ENCODE assay signal across 16 cellular contexts in genomic region chr19:4841366-4841704, GRCh38. TPM values are rescaled to one million over a fixed set of nuclear protein-coding genes. Genes with fewer than 3 reads are reported as not detected.
DNase-seq lines count a peak whose midpoint lies in the region; ATAC-seq and TF ChIP-seq lines count a peak whose summit lies in the region.
"Had no signal": no experiment of that assay in that cellular context is flagged by ENCODE, and none has a peak within 500 bp of the region (broad histone marks: within the 10 kb centered on the region; RNA-seq: fewer than 3 reads in every experiment).

No MANE protein-coding gene starts in this region.

- peaks cover 44% of the 10 kb centered on the region for H3K36me3 Mint-ChIP-seq in activated T-cell treated with anti-CD3 and anti-CD28 coated beads, Interleukin-2, amount 50 U/mL, for 24 hours (ENCODE audit: low read depth)
- H3K36me3 Mint-ChIP-seq in HFFc6 (ENCODE audit: low read depth): peaks cover 55% of the 10 kb centered on the region
- peaks cover 75% of the 10 kb centered on the region for H3K36me3 Mint-ChIP-seq in activated T-helper 17 cell treated with anti-CD3 and anti-CD28 coated beads, Interleukin-2, amount 50 U/mL, for 72 hours (ENCODE audit: low read depth)

- H3K4me2 ChIP-seq in osteoblast (ENCODE audit: insufficient read depth, low read length) (no peak overlapping the region), MM.1S (ENCODE audit: low read depth, low read length) (no peak overlapping the region)

- no peaks in the 10 kb centered on the region for H3K27me3 Mint-ChIP-seq in activated T-cell treated with anti-CD3 and anti-CD28 coated beads, Interleukin-2, amount 50 U/mL, for 24 hours
- H3K27me3 Mint-ChIP-seq in HFFc6 (ENCODE audit: insufficient read depth): peaks cover 8% of the 10 kb centered on the region
- H3K27me3 Mint-ChIP-seq in activated T-helper 17 cell treated with anti-CD3 and anti-CD28 coated beads, Interleukin-2, amount 50 U/mL, for 72 hours: no peaks in the 10 kb centered on the region

- H3K9me2 ChIP-seq in MM.1S (replicated peaks; ENCODE audit: insufficient read depth, low read length): no peaks in the 10 kb centered on the region

- peaks cover 6% of the 10 kb centered on the region for H4K20me1 ChIP-seq in osteoblast (ENCODE audit: insufficient read depth, low read length)
- H4K20me1 ChIP-seq in MM.1S (ENCODE audit: insufficient read depth, low read length): no peaks in the 10 kb centered on the region

- H3K4me3 ChIP-seq in osteoblast (ENCODE audit: insufficient read depth, low read length) (no peak overlapping the region), colonic mucosa (no peak overlapping the region), MM.1S (ENCODE audit: low read length) (no peak overlapping the region)
- H3K4me3 ChIP-seq: HAP-1, uterus had no signal

- ATAC-seq in activated T-helper 17 cell treated with anti-CD3 and anti-CD28 coated beads, Interleukin-2, amount 50 U/mL, for 72 hours (replicated peaks): peak; percentile 5
- ATAC-seq: WTC11 had no signal

- H3K36me3 ChIP-seq in osteoblast (ENCODE audit: insufficient read depth, low read length): peaks cover 70% of the 10 kb centered on the region
- no peaks in the 10 kb centered on the region for H3K36me3 ChIP-seq in colonic mucosa
- H3K36me3 ChIP-seq in MM.1S (replicated peaks; ENCODE audit: insufficient read depth, low read length): no peaks in the 10 kb centered on the region
- H3K36me3 ChIP-seq: uterus had no signal

- H3K9ac ChIP-seq in colonic mucosa (ENCODE audit: low read depth in 2 of 2, low read length in 2 of 2) (no peak overlapping the region), MM.1S (ENCODE audit: low read length) (no peak overlapping the region)
- H3K9ac ChIP-seq: parathyroid adenoma had no signal

- H3K4me3 Mint-ChIP-seq in activated T-cell treated with anti-CD3 and anti-CD28 coated beads, Interleukin-2, amount 50 U/mL, for 24 hours: peak overlapping the region; percentile 5
- no peak overlapping the region for H3K4me3 Mint-ChIP-seq in HFFc6
- H3K4me3 Mint-ChIP-seq in activated T-helper 17 cell treated with anti-CD3 and anti-CD28 coated beads, Interleukin-2, amount 50 U/mL, for 72 hours: peak overlapping the region; percentile 79
- H3K4me3 Mint-ChIP-seq: WTC11 had no signal

- no peak for TF ChIP-seq CTCF in HFFc6 (IDR thresholded peaks at IDR 0.05)
- no peak for TF ChIP-seq CTCF in osteoblast (IDR thresholded peaks at IDR 0.05; ENCODE audit: extremely low read depth, low read depth, low read length)
- no peak for TF ChIP-seq CTCF in colonic mucosa (IDR thresholded peaks at IDR 0.05)
- no peak for TF ChIP-seq CTCF in MM.1S (IDR thresholded peaks at IDR 0.05; ENCODE audit: low read length)

- H3F3A ChIP-seq in MM.1S (ENCODE audit: insufficient read depth, low read length): no peaks in the 10 kb centered on the region

- intact Hi-C loops in colonic mucosa (cut with DNase I): no loop called here

- H3K27ac Mint-ChIP-seq in activated T-cell treated with anti-CD3 and anti-CD28 coated beads, Interleukin-2, amount 50 U/mL, for 24 hours: peak overlapping the region; percentile 88
- peak overlapping the region; percentile 37 for H3K27ac Mint-ChIP-seq in HFFc6
- H3K27ac Mint-ChIP-seq in activated T-helper 17 cell treated with anti-CD3 and anti-CD28 coated beads, Interleukin-2, amount 50 U/mL, for 72 hours: peak overlapping the region; percentile 98
- H3K27ac Mint-ChIP-seq: WTC11 had no signal

- H3K9me3 ChIP-seq in osteoblast (ENCODE audit: low read depth, low read length) (no peaks in the 10 kb centered on the region), colonic mucosa (no peaks in the 10 kb centered on the region), MM.1S (replicated peaks; ENCODE audit: insufficient read depth, low read length) (no peaks in the 10 kb centered on the region)
- H3K9me3 ChIP-seq: HAP-1, uterus had no signal

- no peaks in the 10 kb centered on the region for H3K27me3 ChIP-seq in osteoblast (ENCODE audit: insufficient read depth, low read length)
- no peaks in the 10 kb centered on the region for H3K27me3 ChIP-seq in colonic mucosa
- H3K27me3 ChIP-seq in MM.1S (replicated peaks; ENCODE audit: insufficient read depth, low read length): no peaks in the 10 kb centered on the region
- H3K27me3 ChIP-seq: uterus had no signal

- DNase-seq in activated T-cell treated with anti-CD3 and anti-CD28 coated beads, Interleukin-2, amount 50 U/mL, for 24 hours: no peak
- DNase-seq in activated T-cell treated with anti-CD3 and anti-CD28 coated beads for 4 hours (no peak), HFFc6 (no peak), osteoblast (ENCODE audit: insufficient read length, low spot score, missing footprints) (no peak), colonic mucosa (no peak), MM.1S (no peak), GF-D8 (lab: John Stamatoyannopoulos, UW) (no peak)
- DNase-seq: central memory CD4-positive, alpha-beta T cell; NCI-H1048; NCI-H2029 treated with DMSO at 0.1 percent for 48 hours; NCI-H446 treated with DMSO at 0.1 percent for 48 hours; uterus had no signal

- H3K27ac ChIP-seq in osteoblast (ENCODE audit: low read depth, low read length): peak overlapping the region; percentile 78
- no peak overlapping the region for H3K27ac ChIP-seq in colonic mucosa
- H3K27ac ChIP-seq in MM.1S (ENCODE audit: low read length): no peak overlapping the region
- H3K27ac ChIP-seq: parathyroid adenoma, uterus had no signal

- no peaks in the 10 kb centered on the region for H3K9me3 Mint-ChIP-seq in activated T-cell treated with anti-CD3 and anti-CD28 coated beads, Interleukin-2, amount 50 U/mL, for 24 hours
- H3K9me3 Mint-ChIP-seq in HFFc6: no peaks in the 10 kb centered on the region
- no peaks in the 10 kb centered on the region for H3K9me3 Mint-ChIP-seq in activated T-helper 17 cell treated with anti-CD3 and anti-CD28 coated beads, Interleukin-2, amount 50 U/mL, for 72 hours
- H3K9me3 Mint-ChIP-seq: WTC11 had no signal

- H3K4me1 ChIP-seq in osteoblast (ENCODE audit: insufficient read depth, low read length) (peaks cover 9% of the 10 kb centered on the region), colonic mucosa (no peaks in the 10 kb centered on the region), MM.1S (ENCODE audit: low read length) (no peaks in the 10 kb centered on the region)
- H3K4me1 ChIP-seq: HAP-1, parathyroid adenoma, uterus had no signal

- H3K4me1 Mint-ChIP-seq in activated T-cell treated with anti-CD3 and anti-CD28 coated beads, Interleukin-2, amount 50 U/mL, for 24 hours (ENCODE audit: low read depth): peaks cover 15% of the 10 kb centered on the region
- H3K4me1 Mint-ChIP-seq in HFFc6 (ENCODE audit: low read depth): peaks cover 10% of the 10 kb centered on the region
- H3K4me1 Mint-ChIP-seq in activated T-helper 17 cell treated with anti-CD3 and anti-CD28 coated beads, Interleukin-2, amount 50 U/mL, for 72 hours: peaks cover 11% of the 10 kb centered on the region
- H3K4me1 Mint-ChIP-seq: WTC11 had no signal

- no peak overlapping the region for H2AFZ ChIP-seq in osteoblast (ENCODE audit: low read length)
- no peak overlapping the region for H2AFZ ChIP-seq in MM.1S (ENCODE audit: low read length)
- H2AFZ ChIP-seq: parathyroid adenoma had no signal

- H3K79me2 ChIP-seq in osteoblast (ENCODE audit: insufficient read depth, low read length) (peaks cover 5% of the 10 kb centered on the region), MM.1S (ENCODE audit: low read length) (no peaks in the 10 kb centered on the region)
- H3K79me2 ChIP-seq: parathyroid adenoma had no signal

RNA-seq across cellular contexts. Expression of gene TICAM1, which starts 9.8 kb away (rescaled TPM):
- total RNA-seq in HFFc6 (2021; fragmentation: NEBNext Ultra II Directional; extraction: Animal tissue kit (Norgen Biotek cat#: 25700)): 10 to 100 TPM; 16.4 to 21.6 (median 18.4) TPM
- 10 to 100 TPM; 27.6 to 36.1 TPM for total RNA-seq in activated T-helper 17 cell treated with anti-CD3 and anti-CD28 coated beads, Interleukin-2, amount 50 U/mL, for 72 hours
- 2.7 and 3.3 TPM in 2 replicates for total RNA-seq in osteoblast
- 10 to 100 TPM; 14.0 to 27.2 TPM for total RNA-seq in colonic mucosa

RNA-seq across cellular contexts. Expression of gene PLIN3, which starts 26.1 kb away (rescaled TPM):
- 100 to 1,000 TPM; 250 to 300 (median 266) TPM for total RNA-seq in HFFc6 (2021; fragmentation: NEBNext Ultra II Directional; extraction: Animal tissue kit (Norgen Biotek cat#: 25700))
- 10 to 100 TPM; 46.4 to 56.7 TPM for total RNA-seq in activated T-helper 17 cell treated with anti-CD3 and anti-CD28 coated beads, Interleukin-2, amount 50 U/mL, for 72 hours
- total RNA-seq in osteoblast: 224 and 260 TPM in 2 replicates
- 100 to 1,000 TPM; 110 TPM for total RNA-seq in colonic mucosa

RNA-seq across cellular contexts. Expression of gene FEM1A, which starts 49.8 kb away (rescaled TPM):
- total RNA-seq in HFFc6 (2021; fragmentation: NEBNext Ultra II Directional; extraction: Animal tissue kit (Norgen Biotek cat#: 25700)): 10 to 100 TPM in 1 of 6 experiments, 1 to 10 TPM in 5; 8.4 to 10.2 (median 9.0) TPM
- 10 to 100 TPM in 1 of 2 donors, 1 to 10 TPM in 1; 7.1 to 15.4 TPM for total RNA-seq in activated T-helper 17 cell treated with anti-CD3 and anti-CD28 coated beads, Interleukin-2, amount 50 U/mL, for 72 hours
- total RNA-seq in osteoblast (10.3 and 12.7 TPM in 2 replicates), colonic mucosa (10 to 100 TPM; 10.4 to 13.3 TPM)

Comparison
In these comparisons a context has a peak if more than half of its experiments do, and no peak if none do; other contexts are left out.
1. H3K27ac Mint-ChIP-seq: peak in every context shown above with its lines; median percentile 98 in activated T-helper 17 cell treated with anti-CD3 and anti-CD28 coated beads, Interleukin-2, amount 50 U/mL, for 72 hours; 88 in activated T-cell treated with anti-CD3 and anti-CD28 coated beads, Interleukin-2, amount 50 U/mL, for 24 hours; 37 in HFFc6.